8 cellular contexts compared by ENCODE assay signal in the genomic region with DNA sequence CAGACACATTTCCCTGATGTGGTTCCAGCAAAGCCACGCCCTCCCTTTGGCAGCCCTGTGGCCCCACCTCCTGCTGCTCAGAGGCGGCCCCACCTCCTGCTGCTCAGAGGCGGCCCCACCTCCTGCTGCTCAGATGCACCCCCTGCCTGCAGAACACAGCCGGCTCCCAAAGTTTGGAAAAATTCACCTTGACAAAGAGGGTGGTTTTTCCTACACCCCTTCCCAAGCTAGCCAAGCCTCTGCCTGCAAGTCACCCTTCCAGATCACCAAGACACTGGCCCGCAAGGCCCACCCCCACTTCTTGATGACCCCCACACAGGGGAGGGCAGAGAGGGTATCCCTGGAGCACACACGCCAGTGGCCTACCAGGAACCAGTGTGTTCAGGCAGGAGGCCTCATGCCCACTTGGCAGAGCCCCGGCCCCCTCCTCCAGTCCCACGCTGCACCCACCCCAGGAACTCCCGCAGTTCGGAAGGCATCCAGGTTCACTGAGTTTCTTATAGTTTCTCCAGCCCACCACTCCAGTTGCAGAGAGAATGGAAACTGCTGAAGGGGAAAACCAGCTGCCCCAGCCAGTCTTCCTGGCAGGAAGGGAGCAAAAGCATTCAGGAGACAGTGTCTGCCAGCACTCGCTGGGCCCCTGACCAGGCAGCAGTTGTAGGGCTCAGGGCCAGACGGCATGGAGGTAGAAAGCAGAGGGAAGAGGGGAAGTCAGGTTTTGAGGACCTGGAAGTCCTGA. TPM values are rescaled to one million over a fixed set of nuclear protein-coding genes. Genes with fewer than 3 reads are reported as not detected.
DNase-seq lines count a peak whose midpoint lies in the region; ATAC-seq and TF ChIP-seq lines count a peak whose summit lies in the region.

No MANE protein-coding gene starts in this region.

- H3K27me3 ChIP-seq in AG04450 (ENCODE audit: control insufficient read depth, insufficient read depth, low read length) = no peaks in the 10 kb centered on the region

- H3K27ac Mint-ChIP-seq in activated CD4-positive, alpha-beta T cell treated with anti-CD3 and anti-CD28 coated beads, Interleukin-2, amount 10 ng/mL, durations not matched to agents 7 days and 5 days = peak overlapping the region; percentile 68

- TF ChIP-seq CTCF in AG04450 (IDR thresholded peaks at IDR 0.05; ENCODE audit: low read depth, low read length) = peak; percentile 76
- TF ChIP-seq CTCF in coronary artery (IDR thresholded peaks at IDR 0.05) = peak; percentile 56

- DNase-seq in AG04450 (ENCODE audit: low read depth, low spot score) = no peak
- DNase-seq in NCI-H2196 treated with DMSO at 0.1 percent for 48 hours (lab: John Stamatoyannopoulos, UW; ENCODE audit: unreplicated experiment) = peak; percentile 49
- peak; percentile 83 for DNase-seq in activated CD4-positive, alpha-beta T cell treated with anti-CD3 and anti-CD28 coated beads, Interleukin-2, amount 10 ng/mL, durations not matched to agents 7 days and 5 days
- DNase-seq in coronary artery (ENCODE audit: low spot score) = peak; percentile 91
- DNase-seq in lung microvascular endothelial cell (ENCODE audit: low read depth in 2 of 2) = peak; percentile 64 to 87
- peak; percentile 66 for DNase-seq in stimulated activated CD8-positive, alpha-beta memory T cell treated with anti-CD3 and anti-CD28 coated beads, Interleukin-15, amount 100 ng/mL, for 1 hour (ENCODE audit: low read depth)

- H3K9me3 Mint-ChIP-seq in activated CD4-positive, alpha-beta T cell treated with anti-CD3 and anti-CD28 coated beads, Interleukin-2, amount 10 ng/mL, durations not matched to agents 7 days and 5 days = no peaks in the 10 kb centered on the region

- peaks cover 5% of the 10 kb centered on the region for H3K36me3 Mint-ChIP-seq in activated CD4-positive, alpha-beta T cell treated with anti-CD3 and anti-CD28 coated beads, Interleukin-2, amount 10 ng/mL, durations not matched to agents 7 days and 5 days (ENCODE audit: low read depth)

- peaks cover 35% of the 10 kb centered on the region for H3K4me1 Mint-ChIP-seq in activated CD4-positive, alpha-beta T cell treated with anti-CD3 and anti-CD28 coated beads, Interleukin-2, amount 10 ng/mL, durations not matched to agents 7 days and 5 days

- no peak overlapping the region for H3K4me3 Mint-ChIP-seq in activated CD4-positive, alpha-beta T cell treated with anti-CD3 and anti-CD28 coated beads, Interleukin-2, amount 10 ng/mL, durations not matched to agents 7 days and 5 days

- POLR2A ChIA-PET in AG04450 (lab: Yijun Ruan, JAX) = interaction anchor here (0.7 kb wide), 1 partner anchor 434 kb away, joined by 6 read pairs; no protein-coding TSS in a partner anchor
- POLR2A ChIA-PET in activated CD4-positive, alpha-beta T cell treated with anti-CD3 and anti-CD28 coated beads, Interleukin-2, amount 10 ng/mL, durations not matched to agents 7 days and 5 days (lab: Charles Lee) = no interaction called here

- ATAC-seq in GM21367 (IDR thresholded peaks at IDR 0.05; ENCODE audit: unreplicated experiment) = peak; percentile 69
- ATAC-seq in GM18519 (IDR thresholded peaks at IDR 0.05; ENCODE audit: low FRiP score, unreplicated experiment) = no peak

- no peaks in the 10 kb centered on the region; the same call in 1 of the 2 replicates for H3K9me3 ChIP-seq in AG04450 (ENCODE audit: control insufficient read depth, insufficient read depth, low read length)

- H3K27ac ChIP-seq in AG04450 (ENCODE audit: low read depth, low read length) (peak overlapping the region; percentile 1), coronary artery (peak overlapping the region; percentile 46 to 92)

- no peaks in the 10 kb centered on the region for H3K27me3 Mint-ChIP-seq in activated CD4-positive, alpha-beta T cell treated with anti-CD3 and anti-CD28 coated beads, Interleukin-2, amount 10 ng/mL, durations not matched to agents 7 days and 5 days

- H3K4me3 ChIP-seq in AG04450 (ENCODE audit: low read depth, low read length) (no peak overlapping the region), coronary artery (peak overlapping the region; percentile 29)

- CTCF ChIA-PET in AG04450 (lab: Charles Lee) = interaction anchor here (0.5 to 2.4 kb wide), 12 partner anchors 11 to 286 kb away, joined by 3 to 15 read pairs (median 4); no protein-coding TSS in a partner anchor
- CTCF ChIA-PET in activated CD4-positive, alpha-beta T cell treated with anti-CD3 and anti-CD28 coated beads, Interleukin-2, amount 10 ng/mL, durations not matched to agents 7 days and 5 days (lab: Charles Lee) = interaction anchor here (0.5 to 3.3 kb wide), 7 partner anchors 7 to 629 kb away, joined by 3 to 20 read pairs (median 3); no protein-coding TSS in a partner anchor

RNA-seq across cellular contexts. Expression of gene HAPLN3, which starts 2.3 kb away (rescaled TPM):
- polyA plus RNA-seq in AG04450 (2011; rRNA removed) = 5.6 and 6.8 TPM in 2 replicates
- polyA minus RNA-seq in AG04450 (2011; rRNA and poly(A)+ RNA removed) = 3.0 and 4.3 TPM in 2 replicates
- 10 to 100 TPM; 75.4 to 86.1 TPM for total RNA-seq in activated CD4-positive, alpha-beta T cell treated with anti-CD3 and anti-CD28 coated beads, Interleukin-2, amount 10 ng/mL, durations not matched to agents 7 days and 5 days
- 56.7 and 76.0 TPM in 2 replicates for total RNA-seq in lung microvascular endothelial cell

RNA-seq across cellular contexts. Expression of gene MFGE8, which starts 15.6 kb away (rescaled TPM):
- polyA plus RNA-seq in AG04450 (2011; rRNA removed) = 904 and 1,035 TPM in 2 replicates
- polyA minus RNA-seq in AG04450 (2011; rRNA and poly(A)+ RNA removed) = 213 and 313 TPM in 2 replicates
- 10 to 100 TPM; 57.9 to 58.5 TPM for total RNA-seq in activated CD4-positive, alpha-beta T cell treated with anti-CD3 and anti-CD28 coated beads, Interleukin-2, amount 10 ng/mL, durations not matched to agents 7 days and 5 days
- total RNA-seq in lung microvascular endothelial cell = 31.2 and 40.1 TPM in 2 replicates
